Comparison of ENCODE assay signal across 20 cellular contexts in the genomic region with DNA sequence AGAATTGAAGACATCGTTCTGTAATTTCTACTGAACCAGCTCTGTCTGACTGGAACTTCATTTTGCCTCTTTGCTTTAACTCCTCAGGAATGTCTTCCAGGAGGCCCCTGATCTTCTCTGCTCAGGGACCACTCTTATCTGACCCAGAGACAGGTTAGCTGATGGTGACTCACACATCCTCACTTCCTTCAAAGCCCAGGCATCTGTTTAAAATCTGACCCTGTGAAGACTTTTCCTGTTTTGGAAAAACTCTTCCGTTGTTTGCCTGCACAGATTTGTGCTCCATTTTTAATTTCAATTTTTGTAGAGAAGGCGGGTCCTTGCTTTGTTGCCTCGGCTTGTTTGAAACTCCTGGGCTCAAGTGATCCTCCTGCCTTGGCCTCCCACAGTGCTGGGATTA. TPM values are rescaled to one million over a fixed set of nuclear protein-coding genes. Genes with fewer than 3 reads are reported as not detected.
DNase-seq lines count a peak whose midpoint lies in the region; ATAC-seq and TF ChIP-seq lines count a peak whose summit lies in the region.
"Had no signal": no experiment of that assay in that cellular context is flagged by ENCODE, and none has a peak within 500 bp of the region (broad histone marks: within the 10 kb centered on the region; RNA-seq: fewer than 3 reads in every experiment).

No MANE protein-coding gene starts in this region.

- no peak overlapping the region for H3K27ac ChIP-seq in trophoblast cell (ENCODE audit: low read depth, low read length)
- H3K27ac ChIP-seq: PC-9, SJSA1 had no signal

- H3K27ac Mint-ChIP-seq in endothelial cell (ENCODE audit: unreplicated experiment), result no peak overlapping the region
- no peak overlapping the region for H3K27ac Mint-ChIP-seq in activated CD4-positive, alpha-beta T cell treated with anti-CD3 and anti-CD28 coated beads, Interleukin-2, amount 10 ng/mL, durations not matched to agents 24 days and 14 days
- H3K27ac Mint-ChIP-seq: activated naive CD8-positive, alpha-beta T cell treated with anti-CD3 and anti-CD28 coated beads, Interleukin-2, amount 50 U/mL, for 24 hours; activated T-helper 17 cell treated with anti-CD3 and anti-CD28 coated beads, Interleukin-2, amount 50 U/mL, for 72 hours had no signal

- peak overlapping the region; percentile 16 for H4K91ac ChIP-seq in trophoblast cell (ENCODE audit: low read depth, low read length)

- H3K27me3 ChIP-seq in trophoblast cell (ENCODE audit: insufficient read depth, low read length), result no peaks in the 10 kb centered on the region
- H3K27me3 ChIP-seq: SJSA1 had no signal

- intact Hi-C loops in activated CD4-positive, alpha-beta T cell treated with anti-CD3 and anti-CD28 coated beads, Interleukin-2, amount 10 ng/mL, durations not matched to agents 24 days and 14 days (cut with micrococcal nuclease), result no loop called here

- H2BK120ac ChIP-seq in trophoblast cell (ENCODE audit: insufficient read depth, low read length, poor library complexity), result no peak overlapping the region

- H4K8ac ChIP-seq in trophoblast cell (ENCODE audit: low read depth, low read length), result no peak overlapping the region

- H3K23ac ChIP-seq in trophoblast cell (ENCODE audit: low read length), result no peak overlapping the region

- peaks cover 3% of the 10 kb centered on the region for H3K27me3 Mint-ChIP-seq in endothelial cell (ENCODE audit: unreplicated experiment)
- no peaks in the 10 kb centered on the region for H3K27me3 Mint-ChIP-seq in activated CD4-positive, alpha-beta T cell treated with anti-CD3 and anti-CD28 coated beads, Interleukin-2, amount 10 ng/mL, durations not matched to agents 24 days and 14 days
- H3K27me3 Mint-ChIP-seq: activated naive CD8-positive, alpha-beta T cell treated with anti-CD3 and anti-CD28 coated beads, Interleukin-2, amount 50 U/mL, for 24 hours; activated T-helper 17 cell treated with anti-CD3 and anti-CD28 coated beads, Interleukin-2, amount 50 U/mL, for 72 hours had no signal

- peak; percentile 14 for DNase-seq in ELF-1 (ENCODE audit: low read depth, low spot score)
- DNase-seq in NCI-H226, result peak; percentile 3
- DNase-seq in endothelial cell (ENCODE audit: low spot score), result no peak
- no peak for DNase-seq in trophoblast cell
- DNase-seq in activated CD4-positive, alpha-beta T cell treated with anti-CD3 and anti-CD28 coated beads, Interleukin-2, amount 10 ng/mL, durations not matched to agents 24 days and 14 days, result no peak
- no peak for DNase-seq in stimulated activated naive CD4-positive, alpha-beta T cell treated with Interleukin-2 at 50 U/mL for 16 hours (lab: John Stamatoyannopoulos, UW)
- DNase-seq: activated CD4-positive, alpha-beta T cell treated with anti-CD3 and anti-CD28 coated beads for 1 hour; activated naive CD8-positive, alpha-beta T cell treated with anti-CD3 and anti-CD28 coated beads, Interleukin-2, amount 50 U/mL, for 24 hours; CD8-positive, alpha-beta memory T cell; cortex of kidney; DMS79; GOT3; mucosa of descending colon; NCI-H1436 treated with DMSO at 0.1 percent for 48 hours; NCI-H82; nucleus accumbens; PC-9 had no signal

- H3K9ac ChIP-seq in trophoblast cell (ENCODE audit: low read length), result no peak overlapping the region

- H2BK12ac ChIP-seq in trophoblast cell (ENCODE audit: low read length), result no peak overlapping the region

- no peak overlapping the region for H2AFZ ChIP-seq in trophoblast cell (ENCODE audit: insufficient read depth, low read length, poor library complexity)
- H2AFZ ChIP-seq: PC-9 had no signal

- no peak for TF ChIP-seq CTCF in endothelial cell (IDR thresholded peaks at IDR 0.05; ENCODE audit: unreplicated experiment)

- H2BK5ac ChIP-seq in trophoblast cell (ENCODE audit: low read depth, low read length, poor library complexity), result no peak overlapping the region

- WGBS in trophoblast cell (ENCODE audit: extremely low coverage, insufficient coverage, insufficient read length), result no CpG with 5 or more reads among the region's 4 CpGs

- no peaks in the 10 kb centered on the region for H3K36me3 ChIP-seq in trophoblast cell (ENCODE audit: control insufficient read depth in 1 of 2, insufficient read depth in 2 of 2, low read length in 2 of 2)
- H3K36me3 ChIP-seq: SJSA1 had no signal

- H3K4me3 ChIP-seq in trophoblast cell (ENCODE audit: low read depth, low read length), result no peak overlapping the region
- H3K4me3 ChIP-seq: mucosa of descending colon, PC-9, SJSA1 had no signal

- H4K12ac ChIP-seq in trophoblast cell (ENCODE audit: low read depth, low read length), result no peak overlapping the region

- H3K4me2 ChIP-seq in trophoblast cell (ENCODE audit: low read length), result no peak overlapping the region
- H3K4me2 ChIP-seq: PC-9 had no signal

- no peak overlapping the region for H2AK5ac ChIP-seq in trophoblast cell (ENCODE audit: low read length)

- no peaks in the 10 kb centered on the region for H3K79me2 ChIP-seq in trophoblast cell (ENCODE audit: control insufficient read depth, insufficient read depth, low read length, poor library complexity)

- H3K4me3 Mint-ChIP-seq in endothelial cell (ENCODE audit: unreplicated experiment), result peak overlapping the region; percentile 19
- H3K4me3 Mint-ChIP-seq in activated CD4-positive, alpha-beta T cell treated with anti-CD3 and anti-CD28 coated beads, Interleukin-2, amount 10 ng/mL, durations not matched to agents 24 days and 14 days, result no peak overlapping the region

- H3K4me1 Mint-ChIP-seq in endothelial cell (ENCODE audit: unreplicated experiment), result peaks cover 31% of the 10 kb centered on the region
- H3K4me1 Mint-ChIP-seq in activated CD4-positive, alpha-beta T cell treated with anti-CD3 and anti-CD28 coated beads, Interleukin-2, amount 10 ng/mL, durations not matched to agents 24 days and 14 days, result peaks cover 19% of the 10 kb centered on the region
- H3K4me1 Mint-ChIP-seq: activated T-helper 17 cell treated with anti-CD3 and anti-CD28 coated beads, Interleukin-2, amount 50 U/mL, for 72 hours had no signal

- H3K79me1 ChIP-seq in trophoblast cell (ENCODE audit: low read length), result peaks cover 6% of the 10 kb centered on the region

- H3K4ac ChIP-seq in trophoblast cell (ENCODE audit: low read depth, low read length), result no peak overlapping the region

- peaks cover 17% of the 10 kb centered on the region in 2 experiments for H3K4me1 ChIP-seq in trophoblast cell (ENCODE audit: control insufficient read depth in 1 of 2, insufficient read depth in 2 of 2, low read length in 2 of 2)

- H3K36me3 Mint-ChIP-seq in endothelial cell (ENCODE audit: low read depth, unreplicated experiment), result no peaks in the 10 kb centered on the region
- peaks cover 1% of the 10 kb centered on the region for H3K36me3 Mint-ChIP-seq in activated CD4-positive, alpha-beta T cell treated with anti-CD3 and anti-CD28 coated beads, Interleukin-2, amount 10 ng/mL, durations not matched to agents 24 days and 14 days (ENCODE audit: low read depth)
- H3K36me3 Mint-ChIP-seq: CD8-positive, alpha-beta memory T cell had no signal

- no peak for ATAC-seq in GM18519 (IDR thresholded peaks at IDR 0.05; ENCODE audit: low FRiP score, unreplicated experiment)
- ATAC-seq: activated naive CD8-positive, alpha-beta T cell treated with anti-CD3 and anti-CD28 coated beads, Interleukin-2, amount 50 U/mL, for 24 hours; activated T-helper 17 cell treated with anti-CD3 and anti-CD28 coated beads, Interleukin-2, amount 50 U/mL, for 72 hours; mucosa of descending colon had no signal

- H3K14ac ChIP-seq in trophoblast cell (ENCODE audit: low read length), result no peak overlapping the region

- no peaks in the 10 kb centered on the region for H3K9me3 Mint-ChIP-seq in endothelial cell (ENCODE audit: unreplicated experiment)
- H3K9me3 Mint-ChIP-seq in activated CD4-positive, alpha-beta T cell treated with anti-CD3 and anti-CD28 coated beads, Interleukin-2, amount 10 ng/mL, durations not matched to agents 24 days and 14 days, result no peaks in the 10 kb centered on the region
- H3K9me3 Mint-ChIP-seq: activated naive CD8-positive, alpha-beta T cell treated with anti-CD3 and anti-CD28 coated beads, Interleukin-2, amount 50 U/mL, for 24 hours; activated T-helper 17 cell treated with anti-CD3 and anti-CD28 coated beads, Interleukin-2, amount 50 U/mL, for 72 hours; CD8-positive, alpha-beta memory T cell had no signal

- H3K9me3 ChIP-seq in trophoblast cell (ENCODE audit: insufficient read depth, low read depth, low read length), result no peaks in the 10 kb centered on the region
- H3K9me3 ChIP-seq: mucosa of descending colon, SJSA1 had no signal

- no peak overlapping the region for H3K18ac ChIP-seq in trophoblast cell (ENCODE audit: low read length)

RNA-seq across cellular contexts. Expression of a gene that starts 1.6 kb away (rescaled TPM):
- 1.4 TPM for total RNA-seq in endothelial cell (ENCODE audit: unreplicated experiment)
- 0.10 and 0.12 TPM in 2 replicates for polyA plus RNA-seq in trophoblast cell (2013)
- 0.65 and 0.76 TPM in 2 replicates for total RNA-seq in activated CD4-positive, alpha-beta T cell treated with anti-CD3 and anti-CD28 coated beads, Interleukin-2, amount 10 ng/mL, durations not matched to agents 24 days and 14 days

RNA-seq across cellular contexts. Expression of a gene that starts 44.6 kb away (rescaled TPM):
- 41.2 TPM for total RNA-seq in endothelial cell (ENCODE audit: unreplicated experiment)
- polyA plus RNA-seq in trophoblast cell (2013), result 7.5 and 7.8 TPM in 2 replicates
- 14.8 and 16.2 TPM in 2 replicates for total RNA-seq in activated CD4-positive, alpha-beta T cell treated with anti-CD3 and anti-CD28 coated beads, Interleukin-2, amount 10 ng/mL, durations not matched to agents 24 days and 14 days

Comparison
In these comparisons a context has a peak if more than half of its experiments do, and no peak if none do; other contexts are left out.
1. DNase-seq: peak in ELF-1 (single experiment) and NCI-H226 (single experiment); none in endothelial cell (single experiment), trophoblast cell (0 of 2), activated CD4-positive, alpha-beta T cell treated with anti-CD3 and anti-CD28 coated beads, Interleukin-2, amount 10 ng/mL, durations not matched to agents 24 days and 14 days (single experiment) and stimulated activated naive CD4-positive, alpha-beta T cell treated with Interleukin-2 at 50 U/mL for 16 hours (single experiment).